ENCODE assay signal across 15 cellular contexts in the genomic region with DNA sequence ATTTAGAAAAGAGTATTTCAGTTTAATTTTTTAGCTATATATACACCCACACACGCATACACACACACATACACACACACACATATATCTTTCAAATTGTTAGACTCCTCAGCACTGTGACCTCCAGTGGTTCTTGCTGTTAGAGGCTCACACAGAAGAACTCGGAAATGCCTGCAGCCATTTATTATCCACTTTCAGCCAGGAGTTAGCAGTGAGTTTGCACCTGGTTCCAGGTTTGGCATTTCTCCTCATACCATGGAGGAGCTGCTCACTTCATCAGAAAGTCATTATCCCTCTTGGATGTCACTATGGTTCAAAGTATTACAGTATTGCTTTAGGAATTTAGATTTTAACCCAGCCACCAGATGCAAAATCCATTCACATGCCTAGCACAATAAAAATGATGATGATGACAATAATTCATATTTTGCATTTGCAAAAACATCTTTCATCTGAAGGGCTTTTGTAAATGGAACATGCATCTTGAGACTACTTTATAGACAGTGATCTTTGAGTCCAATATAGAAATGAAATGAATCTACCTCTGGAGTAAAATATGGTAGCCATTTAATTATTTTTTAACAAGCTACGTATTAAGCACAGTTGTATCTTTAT.
A peak's percentile ranks its signal among the peaks of the same experiment; 100 is the strongest.
DNase-seq lines count a peak whose midpoint lies in the region; ATAC-seq lines count a peak whose summit lies in the region.
"Had no signal": no experiment of that assay in that cellular context is flagged by ENCODE, and none has a peak within 500 bp of the region (broad histone marks: within the 10 kb centered on the region; RNA-seq: fewer than 3 reads in every experiment).

No MANE protein-coding gene starts in this region.

- H3K27ac Mint-ChIP-seq in stimulated activated memory B cell treated with anti-CD40 and anti-IgM and Interleukin-4, amounts not matched to agents 10 μg/mL and 1 μg/mL and 100 μg/mL, for 72 hours = no peak overlapping the region
- H3K27ac Mint-ChIP-seq: T-cell had no signal

- no peak overlapping the region for H3K4me3 Mint-ChIP-seq in stimulated activated memory B cell treated with anti-CD40 and anti-IgM and Interleukin-4, amounts not matched to agents 10 μg/mL and 1 μg/mL and 100 μg/mL, for 72 hours
- H3K4me3 Mint-ChIP-seq: CD4-positive, alpha-beta memory T cell; T-cell had no signal

- DNase-seq in NCI-H748 (lab: John Stamatoyannopoulos, UW; ENCODE audit: unreplicated experiment) (peak; percentile 6), NCI-H748 treated with DMSO at 0.1 percent for 48 hours (lab: John Stamatoyannopoulos, UW) (no peak), NCI-H1105 treated with DMSO at 0.1 percent for 48 hours (lab: John Stamatoyannopoulos, UW) (peak; percentile 97), NCI-H69 (lab: John Stamatoyannopoulos, UW) (peak; percentile 89)
- DNase-seq in central memory CD4-positive, alpha-beta T cell = no peak
- DNase-seq: BE2C; CD4-positive, alpha-beta memory T cell; KG1; MM.1S; NCI-H1436 treated with DMSO at 0.1 percent for 48 hours; NCI-H446 treated with DMSO at 0.1 percent for 48 hours; T-cell; T1000 had no signal

- no peaks in the 10 kb centered on the region for H3K4me1 Mint-ChIP-seq in stimulated activated memory B cell treated with anti-CD40 and anti-IgM and Interleukin-4, amounts not matched to agents 10 μg/mL and 1 μg/mL and 100 μg/mL, for 72 hours
- H3K4me1 Mint-ChIP-seq: CD4-positive, alpha-beta memory T cell; T-cell had no signal

- H3K36me3 Mint-ChIP-seq in stimulated activated memory B cell treated with anti-CD40 and anti-IgM and Interleukin-4, amounts not matched to agents 10 μg/mL and 1 μg/mL and 100 μg/mL, for 72 hours = no peaks in the 10 kb centered on the region
- H3K36me3 Mint-ChIP-seq: CD4-positive, alpha-beta memory T cell; T-cell had no signal

- no peak for ATAC-seq in stimulated activated memory B cell treated with anti-CD40 and anti-IgM and Interleukin-4, amounts not matched to agents 10 μg/mL and 1 μg/mL and 100 μg/mL, for 72 hours
- no peak for ATAC-seq in activated CD4-positive, CD25-positive, alpha-beta regulatory T cell treated with anti-CD3 and anti-CD28 coated beads, Interleukin-2, amount 50 U/mL, for 24 hours
- ATAC-seq: T-cell had no signal

- peaks cover 8% of the 10 kb centered on the region for H3K9me3 Mint-ChIP-seq in stimulated activated memory B cell treated with anti-CD40 and anti-IgM and Interleukin-4, amounts not matched to agents 10 μg/mL and 1 μg/mL and 100 μg/mL, for 72 hours
- H3K9me3 Mint-ChIP-seq: CD4-positive, alpha-beta memory T cell had no signal

- no peaks in the 10 kb centered on the region for H3K27me3 Mint-ChIP-seq in stimulated activated memory B cell treated with anti-CD40 and anti-IgM and Interleukin-4, amounts not matched to agents 10 μg/mL and 1 μg/mL and 100 μg/mL, for 72 hours

Comparison
In these comparisons a context has a peak if more than half of its experiments do, and no peak if none do; other contexts are left out.
1. DNase-seq: peak in NCI-H748 (single experiment), NCI-H1105 treated with DMSO at 0.1 percent for 48 hours (single experiment) and NCI-H69 (single experiment); none in NCI-H748 treated with DMSO at 0.1 percent for 48 hours (single experiment) and central memory CD4-positive, alpha-beta T cell (single experiment).